Comparison of ENCODE assay signal across 12 cellular contexts in the genomic region with DNA sequence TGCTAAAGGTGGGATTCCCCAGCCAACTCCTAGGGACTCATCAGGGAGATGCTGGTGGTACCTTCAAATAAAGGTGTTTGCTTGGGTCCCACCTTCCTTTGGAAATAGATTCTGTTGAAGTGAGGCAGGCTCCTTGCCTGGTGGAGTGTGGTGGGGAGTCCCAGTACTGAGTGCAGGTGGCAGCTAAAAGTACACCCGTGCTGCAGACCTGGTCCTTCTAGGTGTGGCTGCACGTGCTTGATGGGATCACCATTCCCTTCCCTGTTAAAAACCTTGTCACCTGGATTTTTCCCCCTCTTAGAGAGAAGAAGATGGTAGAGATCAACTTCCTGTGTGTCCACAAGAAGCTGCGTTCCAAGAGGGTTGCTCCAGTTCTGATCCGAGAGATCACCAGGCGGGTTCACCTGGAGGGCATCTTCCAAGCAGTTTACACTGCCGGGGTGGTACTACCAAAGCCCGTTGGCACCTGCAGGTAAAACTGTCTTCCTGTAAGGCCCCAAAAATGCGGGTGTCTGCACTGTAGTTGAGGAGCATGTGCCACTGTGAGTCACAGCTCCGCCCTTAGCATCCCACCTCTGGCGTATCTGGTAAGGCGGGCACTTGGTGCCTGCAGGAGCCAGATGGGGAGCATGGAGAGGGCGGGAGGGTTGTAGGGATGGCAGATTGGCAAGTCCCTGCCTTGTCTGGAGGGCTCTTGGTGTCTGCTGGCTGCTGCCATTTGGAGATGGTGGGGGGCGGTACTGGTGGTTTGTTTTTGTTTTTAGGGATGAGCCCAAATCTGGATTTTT. TPM values are rescaled to one million over a fixed set of nuclear protein-coding genes. Genes with fewer than 3 reads are reported as not detected.
DNase-seq lines count a peak whose midpoint lies in the region; ATAC-seq and TF ChIP-seq lines count a peak whose summit lies in the region.
"Had no signal": no experiment of that assay in that cellular context is flagged by ENCODE, and none has a peak within 500 bp of the region (broad histone marks: within the 10 kb centered on the region; RNA-seq: fewer than 3 reads in every experiment).

No MANE protein-coding gene starts in this region.

- peak; percentile 44 for DNase-seq in H7
- no peak for DNase-seq in RWPE1 (ENCODE audit: low spot score)
- no peak for DNase-seq in esophagus squamous epithelium (lab: John Stamatoyannopoulos, UW)
- DNase-seq in stomach, result no peak
- DNase-seq in activated CD4-positive, alpha-beta T cell treated with anti-CD3 and anti-CD28 coated beads, Interleukin-2, amount 50 U/mL, for 48 hours, result no peak
- no peak for DNase-seq in NCI-H146 (lab: John Stamatoyannopoulos, UW)

- no peak for TF ChIP-seq POLR2A in esophagus squamous epithelium (IDR thresholded peaks at IDR 0.05)
- no peak for TF ChIP-seq POLR2A in stomach (IDR thresholded peaks at IDR 0.05)

- TF ChIP-seq EP300 in stomach (IDR thresholded peaks at IDR 0.05), result no peak

- H3K9me3 ChIP-seq in esophagus squamous epithelium, result no peaks in the 10 kb centered on the region
- H3K9me3 ChIP-seq in stomach, result no peaks in the 10 kb centered on the region
- H3K9me3 ChIP-seq: ovary had no signal

- no peak overlapping the region for H3K4me3 ChIP-seq in H7 (ENCODE audit: insufficient read depth, low read depth, low read length)
- H3K4me3 ChIP-seq in esophagus squamous epithelium, result no peak overlapping the region
- no peak overlapping the region for H3K4me3 ChIP-seq in stomach
- H3K4me3 ChIP-seq: cardiac muscle cell, lung, ovary had no signal

- intact Hi-C loops in esophagus squamous epithelium (cut with DNase I) (no loop called here), stomach (cut with DNase I; ENCODE audit: low total_unique reads) (no loop called here)

- TF ChIP-seq CTCF in RWPE1 (conservative IDR thresholded peaks at IDR 0.05; ENCODE audit: low read depth) (no peak), esophagus squamous epithelium (IDR thresholded peaks at IDR 0.05) (no peak), stomach (IDR thresholded peaks at IDR 0.05) (no peak)

- no peaks in the 10 kb centered on the region for H3K27me3 ChIP-seq in H7 (ENCODE audit: control insufficient read depth, insufficient read depth, low read length)
- no peaks in the 10 kb centered on the region for H3K27me3 ChIP-seq in esophagus squamous epithelium
- H3K27me3 ChIP-seq in stomach, result no peaks in the 10 kb centered on the region
- H3K27me3 ChIP-seq: cardiac muscle cell, ovary had no signal

- ATAC-seq in HG03175 (IDR thresholded peaks at IDR 0.05; ENCODE audit: unreplicated experiment), result no peak
- ATAC-seq in GM18870 (IDR thresholded peaks at IDR 0.05; ENCODE audit: unreplicated experiment), result no peak

- H3K36me3 ChIP-seq in H7 (replicated peaks; ENCODE audit: control insufficient read depth, insufficient read depth, low read length) (peaks cover 63% of the 10 kb centered on the region), esophagus squamous epithelium (peaks cover 32 to 93% (median 56%) of the 10 kb centered on the region in 3 donors), stomach (peaks cover 93 to 100% (median 96%) of the 10 kb centered on the region in 4 donors)
- H3K36me3 ChIP-seq: ovary had no signal

- WGBS in esophagus squamous epithelium, 2 donors, result 41 to 58% methylated on average over 8 to 10 of the region's 13 CpGs
- 74 to 87% (median 82%) methylated on average over 11 to 13 of the region's 13 CpGs for WGBS in stomach, 5 donors

- POLR2A ChIA-PET in RWPE1 (lab: Yijun Ruan, JAX; ENCODE audit: low non-redundant PET), result no interaction called here

- H3K27ac ChIP-seq in RWPE1 (peak overlapping the region; percentile 95), esophagus squamous epithelium (peak overlapping the region; percentile 53 to 88 (median 63)), stomach (peak overlapping the region in 4 of 5 donors; percentile 29 to 68 (median 50))
- H3K27ac ChIP-seq: C4-2B, cardiac muscle cell had no signal

- H3K4me1 ChIP-seq in esophagus squamous epithelium, result peaks cover 16 to 81% (median 44%) of the 10 kb centered on the region in 3 donors
- H3K4me1 ChIP-seq in stomach, result peaks cover 21 to 46% (median 32%) of the 10 kb centered on the region in 4 donors

- CTCF ChIA-PET in RWPE1 (lab: Yijun Ruan, JAX), result interaction anchor here (0.6 to 2.6 kb wide), 24 partner anchors 9 to 188 kb away, joined by 3 to 29 read pairs (median 4); a partner anchor contains a TSS

RNA-seq across cellular contexts. Expression of a gene that starts 34.0 kb away (rescaled TPM):
- 24.1 and 28.6 TPM in 2 replicates for total RNA-seq in H7 (2014; rRNA removed; shearing (Covaris generic))
- 100 to 1,000 TPM in 1 of 4 donors, 10 to 100 TPM in 3; 16.3 to 105 (median 20.5) TPM for total RNA-seq in esophagus squamous epithelium
- 100 to 1,000 TPM in 1 of 5 donors, 10 to 100 TPM in 3, 1 to 10 TPM in 1; 7.6 to 215 (median 31.0) TPM for total RNA-seq in stomach
- polyA plus RNA-seq in stomach, result 100 to 1,000 TPM in 1 of 3 donors, 10 to 100 TPM in 2; 17.2 to 106 (median 53.2) TPM

RNA-seq across cellular contexts. Expression of a gene that starts 37.2 kb away (rescaled TPM):
- 111 and 115 TPM in 2 replicates for total RNA-seq in H7 (2014; rRNA removed; shearing (Covaris generic))
- total RNA-seq in esophagus squamous epithelium, result 10 to 100 TPM; 54.6 to 66.2 (median 57.8) TPM
- total RNA-seq in stomach, result 100 to 1,000 TPM in 2 of 5 donors, 10 to 100 TPM in 3; 30.1 to 229 (median 74.0) TPM
- polyA plus RNA-seq in stomach, result 100 to 1,000 TPM in 1 of 3 donors, 10 to 100 TPM in 2; 23.3 to 230 (median 49.7) TPM

RNA-seq across cellular contexts. Expression of a gene that starts 37.2 kb away (rescaled TPM):
- total RNA-seq in H7 (2014; rRNA removed; shearing (Covaris generic)), result 1.5 and 6.0 TPM in 2 replicates
- total RNA-seq in esophagus squamous epithelium (1 to 10 TPM; 1.7 to 6.9 (median 4.5) TPM), stomach (10 to 100 TPM in 3 of 5 donors, 1 to 10 TPM in 2; 4.6 to 24.6 (median 15.2) TPM)
- 10 to 100 TPM; 16.1 to 23.1 (median 18.1) TPM for polyA plus RNA-seq in stomach

RNA-seq across cellular contexts. Expression of a gene that starts 46.8 kb away (rescaled TPM):
- total RNA-seq in H7 (2014; rRNA removed; shearing (Covaris generic)), result 70.7 and 71.5 TPM in 2 replicates
- total RNA-seq in esophagus squamous epithelium (10 to 100 TPM; 23.8 to 44.1 (median 34.7) TPM), stomach (10 to 100 TPM in 3 of 5 donors, 1 to 10 TPM in 2; 2.3 to 22.9 (median 14.9) TPM)
- 10 to 100 TPM in 2 of 3 donors, 1 to 10 TPM in 1; 9.5 to 17.2 (median 11.5) TPM for polyA plus RNA-seq in stomach

RNA-seq across cellular contexts. Expression of a gene that starts 50.0 kb away (rescaled TPM):
- 4.1 and 4.6 TPM in 2 replicates for total RNA-seq in H7 (2014; rRNA removed; shearing (Covaris generic))
- total RNA-seq in esophagus squamous epithelium, result 10 to 100 TPM; 19.8 to 28.4 (median 25.3) TPM
- total RNA-seq in stomach, result 10 to 100 TPM in 3 of 5 donors, 1 to 10 TPM in 2; 6.4 to 23.8 (median 13.0) TPM
- 10 to 100 TPM; 15.4 to 20.5 (median 16.1) TPM for polyA plus RNA-seq in stomach
